In the genomic region with DNA sequence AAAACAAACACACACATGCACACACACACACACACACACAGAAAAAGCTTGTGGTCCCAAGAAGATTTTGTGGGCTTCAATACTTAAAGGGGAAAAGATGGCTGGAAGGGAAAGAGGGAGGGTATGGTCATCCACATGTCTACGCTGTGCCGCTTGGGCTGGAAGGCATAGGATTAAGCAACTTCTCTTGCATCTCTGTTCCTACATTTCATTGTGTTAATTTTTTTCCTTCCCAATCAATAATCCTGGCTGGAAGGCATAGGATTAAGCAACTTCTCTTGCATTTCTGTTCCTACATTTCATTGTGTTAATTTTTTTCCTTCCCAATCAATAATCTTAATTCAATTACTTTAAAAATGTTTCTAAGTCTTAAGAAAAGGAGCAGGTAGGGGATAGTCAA, we compare ENCODE assay signal across 9 cellular contexts. TPM values are rescaled to one million over a fixed set of nuclear protein-coding genes. Genes with fewer than 3 reads are reported as not detected.
"Had no signal": no experiment of that assay in that cellular context is flagged by ENCODE, and none has a peak within 500 bp of the region (broad histone marks: within the 10 kb centered on the region; RNA-seq: fewer than 3 reads in every experiment).

No MANE protein-coding gene starts in this region.

- H3K4me3 Mint-ChIP-seq: GM23338, H9 had no signal

- DNase-seq: H9, HCEC 1CT, IMR-90, KG1 had no signal

- H3K4me3 ChIP-seq: GM23338, K562 had no signal

- H3K9me3 Mint-ChIP-seq: GM23338, H9 had no signal

- ATAC-seq: K562 had no signal

- H3K27ac ChIP-seq: HL-60 had no signal

- H3K4me2 ChIP-seq: GM23338 had no signal

- H2AFZ ChIP-seq: GM23338 had no signal

- H3K27ac Mint-ChIP-seq: GM23338, H9 had no signal

RNA-seq across cellular contexts. Expression of gene C10orf120, which starts 30.6 kb away (rescaled TPM):
- total RNA-seq: GM23338, H1, H9, HT1080, IMR-90, K562 had no signal
- polyA plus RNA-seq: GM23338, H1, IMR-90, K562 had no signal
